Comparison of ENCODE assay signal across 2 cellular contexts in genomic region chr10:112990271-112990670, GRCh38.
TF ChIP-seq lines count a peak whose summit lies in the region.

No MANE protein-coding gene starts in this region.

TF ChIP-seq in HEK293, 187 proteins besides CTCF, POLR2A, EP300 and RAD21:
- TF ChIP-seq SCRT1 (tag by site-specific recombination; IDR thresholded peaks at IDR 0.05; ENCODE audit: borderline replicate concordance) (no peak), ZNF629 (tag by site-specific recombination; IDR thresholded peaks at IDR 0.05) (0 out of 2 replicates have a peak, but pooled peaks have one; percentile 12), PATZ1 (tag by site-specific recombination; IDR thresholded peaks at IDR 0.05) (0 out of 2 replicates have a peak, but pooled peaks have one; percentile 21), ZNF529 (tag by site-specific recombination; IDR thresholded peaks at IDR 0.05; ENCODE audit: insufficient replicate concordance) (no peak), GLIS2 (tag by site-specific recombination; IDR thresholded peaks at IDR 0.05) (no peak), ZNF155 (tag by site-specific recombination; IDR thresholded peaks at IDR 0.05) (no peak)

TF ChIP-seq in SK-N-SH, 30 proteins besides CTCF, POLR2A, EP300 and RAD21:
- peak; percentile 45; the same call in 1 of the 2 replicates for TF ChIP-seq FOSL2 (IDR thresholded peaks at IDR 0.05; ENCODE audit: borderline replicate concordance, low read depth)
- no peak for TF ChIP-seq GABPA (IDR thresholded peaks at IDR 0.05; ENCODE audit: low read depth)
